ENCODE assay signal across 14 cellular contexts in the genomic region with DNA sequence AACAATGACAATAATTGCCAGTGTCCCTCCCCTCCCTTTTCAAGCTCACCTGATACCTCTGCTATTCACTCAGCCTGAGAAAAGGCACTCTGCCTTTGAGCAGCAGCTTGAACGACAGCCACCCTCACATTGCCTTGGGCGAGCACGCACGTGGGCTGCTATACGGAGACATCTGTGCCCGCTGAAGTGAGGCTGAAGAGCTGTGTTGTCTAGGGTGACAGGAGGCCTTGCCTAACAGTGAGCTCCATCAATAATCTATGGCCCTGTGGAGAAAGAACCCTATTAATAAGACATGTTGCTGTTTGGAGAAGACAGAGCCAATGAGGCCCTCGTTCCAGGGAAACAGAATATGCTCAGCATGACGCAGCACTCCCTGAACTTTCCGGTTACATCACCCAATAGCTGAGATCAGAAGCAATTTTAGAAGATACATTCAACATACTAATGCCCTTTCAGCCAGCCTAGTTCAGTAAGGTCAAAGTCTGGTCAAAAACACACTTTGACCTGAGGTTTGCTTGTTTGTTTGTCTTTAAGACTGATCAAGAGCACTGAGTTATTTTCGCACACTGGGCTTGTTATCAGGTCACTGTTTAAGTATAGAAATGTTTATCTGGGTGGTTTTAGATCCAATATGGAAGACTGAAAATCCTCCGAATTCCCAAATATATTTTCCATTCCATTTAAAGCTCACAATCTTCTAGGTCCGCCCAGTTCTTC. TPM values are rescaled to one million over a fixed set of nuclear protein-coding genes. Genes with fewer than 3 reads are reported as not detected.
DNase-seq lines count a peak whose midpoint lies in the region; ATAC-seq and TF ChIP-seq lines count a peak whose summit lies in the region.
"Had no signal": no experiment of that assay in that cellular context is flagged by ENCODE, and none has a peak within 500 bp of the region (broad histone marks: within the 10 kb centered on the region; RNA-seq: fewer than 3 reads in every experiment).

No MANE protein-coding gene starts in this region.

- no peaks in the 10 kb centered on the region for H3K4me1 Mint-ChIP-seq in stimulated activated memory B cell treated with anti-CD40 and anti-IgM and Interleukin-4, amounts not matched to agents 10 μg/mL and 1 μg/mL and 100 μg/mL, for 72 hours
- H3K4me1 Mint-ChIP-seq: activated naive CD4-positive, alpha-beta T cell treated with anti-CD3 and anti-CD28 coated beads, Interleukin-2, amount 10 ng/mL, durations not matched to agents 7 days and 5 days had no signal

- no peak overlapping the region for H3K18ac ChIP-seq in IMR-90 (ENCODE audit: low read depth, low read length)

- H3K27me3 ChIP-seq in IMR-90 (ENCODE audit: control insufficient read depth, insufficient read depth, low read length): no peaks in the 10 kb centered on the region
- no peaks in the 10 kb centered on the region for H3K27me3 ChIP-seq in heart right ventricle
- no peaks in the 10 kb centered on the region for H3K27me3 ChIP-seq in HAP-1 (ENCODE audit: low read depth)

- H3K27ac ChIP-seq in IMR-90 (ENCODE audit: insufficient read depth, low read length): peak overlapping the region; percentile 21; the same call in 1 of the 2 replicates
- H3K27ac ChIP-seq in heart right ventricle: peak overlapping the region in 9 of 10 donors; percentile 24 to 82 (median 58)

- H4K5ac ChIP-seq in IMR-90 (ENCODE audit: low read depth, low read length): 0 out of 2 replicates have a peak overlapping the region, but pooled peaks have one; percentile 24

- peak overlapping the region; percentile 17 for H2BK5ac ChIP-seq in IMR-90 (ENCODE audit: low read depth, low read length, poor library complexity, severe bottlenecking)

- H3K4me2 ChIP-seq in IMR-90 (ENCODE audit: low read depth, low read length): no peak overlapping the region

- H2AK5ac ChIP-seq in IMR-90 (ENCODE audit: low read depth, low read length): peak overlapping the region; percentile 77; the same call in 1 of the 2 replicates

- H3K4ac ChIP-seq in IMR-90 (ENCODE audit: low read depth, low read length): peak overlapping the region; percentile 41; the same call in 1 of the 2 replicates

- H3K9ac ChIP-seq in IMR-90 (ENCODE audit: low read depth, low read length): no peak overlapping the region

- peak overlapping the region; percentile 3 for H2AK9ac ChIP-seq in IMR-90 (replicated peaks; ENCODE audit: low read depth, low read length, poor library complexity)

- TF ChIP-seq POLR2A in IMR-90 (IDR thresholded peaks at IDR 0.05; ENCODE audit: low read depth, low read length): no peak

- H3K36me3 ChIP-seq in IMR-90 (ENCODE audit: control insufficient read depth, insufficient read depth, low read length): no peaks in the 10 kb centered on the region
- no peaks in the 10 kb centered on the region for H3K36me3 ChIP-seq in heart right ventricle
- H3K36me3 ChIP-seq in HAP-1 (replicated peaks): no peaks in the 10 kb centered on the region

- peak overlapping the region; percentile 27; the same call in 1 of the 2 replicates for H4K91ac ChIP-seq in IMR-90 (ENCODE audit: insufficient read depth, low read depth, low read length)

- no peak overlapping the region for H3K4me3 ChIP-seq in IMR-90 (ENCODE audit: insufficient read depth, low read depth, low read length)
- H3K4me3 ChIP-seq in heart right ventricle: peak overlapping the region in 3 of 10 donors; percentile 10 to 22 (median 12)
- no peak overlapping the region for H3K4me3 ChIP-seq in HAP-1

- H3K79me1 ChIP-seq in IMR-90 (ENCODE audit: low read depth in 1 of 2, low read length in 2 of 2): no peaks in the 10 kb centered on the region

- H2AFZ ChIP-seq in IMR-90 (replicated peaks; ENCODE audit: low read length, poor library complexity): peak overlapping the region; percentile 79

- peaks cover 10% of the 10 kb centered on the region for H3K9me3 Mint-ChIP-seq in stimulated activated memory B cell treated with anti-CD40 and anti-IgM and Interleukin-4, amounts not matched to agents 10 μg/mL and 1 μg/mL and 100 μg/mL, for 72 hours
- H3K9me3 Mint-ChIP-seq: H9 had no signal

- peak; percentile 86 for ATAC-seq in IMR-90 (ENCODE audit: low read depth)
- ATAC-seq in heart right ventricle: peak; percentile 46 to 93 (median 86)
- ATAC-seq in stimulated activated memory B cell treated with anti-CD40 and anti-IgM and Interleukin-4, amounts not matched to agents 10 μg/mL and 1 μg/mL and 100 μg/mL, for 72 hours: no peak

- DNase-seq in IMR-90 (peak; percentile 71), amniotic epithelial cell (ENCODE audit: low read depth) (peak; percentile 21), heart right ventricle (peak in 1 of 2 donors; percentile 34), retina (peak; percentile 54), HAP-1 (ENCODE audit: low spot score in 2 of 2) (no peak), NCI-H748 (lab: John Stamatoyannopoulos, UW; ENCODE audit: unreplicated experiment) (no peak), ureter (ENCODE audit: low spot score) (no peak)
- DNase-seq: activated CD4-positive, alpha-beta T cell treated with anti-CD3 and anti-CD28 coated beads for 4 hours; activated naive CD4-positive, alpha-beta T cell treated with anti-CD3 and anti-CD28 coated beads, Interleukin-2, amount 10 ng/mL, durations not matched to agents 7 days and 5 days; effector memory CD4-positive, alpha-beta T cell; H9; kidney glomerular epithelial cell; NCI-H1092 treated with DMSO at 0.1 percent for 48 hours had no signal

- no peak for TF ChIP-seq RAD21 in IMR-90 (IDR thresholded peaks at IDR 0.05; ENCODE audit: low read length)

- CTCF ChIA-PET in IMR-90 (lab: Yijun Ruan, JAX): no interaction called here

- no peak overlapping the region for H3K56ac ChIP-seq in IMR-90 (ENCODE audit: extremely low read depth, insufficient read depth, low read length)

- intact Hi-C loops in IMR-90 (cut with micrococcal nuclease) (no loop called here), heart right ventricle (cut with DNase I) (no loop called here)

- peak overlapping the region; percentile 34; the same call in 1 of the 2 replicates for H3K14ac ChIP-seq in IMR-90 (replicated peaks; ENCODE audit: low read depth, low read length)

- no peak overlapping the region for H3K27ac Mint-ChIP-seq in stimulated activated memory B cell treated with anti-CD40 and anti-IgM and Interleukin-4, amounts not matched to agents 10 μg/mL and 1 μg/mL and 100 μg/mL, for 72 hours
- H3K27ac Mint-ChIP-seq: activated naive CD4-positive, alpha-beta T cell treated with anti-CD3 and anti-CD28 coated beads, Interleukin-2, amount 10 ng/mL, durations not matched to agents 7 days and 5 days had no signal

- POLR2A ChIA-PET in IMR-90 (lab: Charles Lee; ENCODE audit: unreplicated experiment): no interaction called here

- dilution Hi-C loops in IMR-90 (cut with HindIII; ENCODE audit: low sequenced_read_pairs, unreplicated experiment): no loop called here

- H3K4me1 ChIP-seq in IMR-90 (ENCODE audit: control insufficient read depth, insufficient read depth, low read length) (peaks cover 4% of the 10 kb centered on the region), heart right ventricle (peaks cover 0 to 11% (median 0%) of the 10 kb centered on the region in 9 donors), HAP-1 (no peaks in the 10 kb centered on the region)

- TF ChIP-seq CTCF in IMR-90 (conservative IDR thresholded peaks at IDR 0.05; ENCODE audit: low read depth, low read length): no peak
- no peak for TF ChIP-seq CTCF in heart right ventricle (IDR thresholded peaks at IDR 0.05)

- H2BK20ac ChIP-seq in IMR-90 (ENCODE audit: low read depth, low read length): peak overlapping the region; percentile 14; the same call in 1 of the 2 replicates

- H3K4me3 Mint-ChIP-seq in stimulated activated memory B cell treated with anti-CD40 and anti-IgM and Interleukin-4, amounts not matched to agents 10 μg/mL and 1 μg/mL and 100 μg/mL, for 72 hours: no peak overlapping the region
- H3K4me3 Mint-ChIP-seq: activated naive CD4-positive, alpha-beta T cell treated with anti-CD3 and anti-CD28 coated beads, Interleukin-2, amount 10 ng/mL, durations not matched to agents 7 days and 5 days; H9 had no signal

- no peaks in the 10 kb centered on the region for H3K27me3 Mint-ChIP-seq in stimulated activated memory B cell treated with anti-CD40 and anti-IgM and Interleukin-4, amounts not matched to agents 10 μg/mL and 1 μg/mL and 100 μg/mL, for 72 hours
- H3K27me3 Mint-ChIP-seq: activated naive CD4-positive, alpha-beta T cell treated with anti-CD3 and anti-CD28 coated beads, Interleukin-2, amount 10 ng/mL, durations not matched to agents 7 days and 5 days had no signal

- H2BK15ac ChIP-seq in IMR-90 (ENCODE audit: low read depth, low read length): peak overlapping the region; percentile 43; the same call in 1 of the 3 replicates

- H3K9me3 ChIP-seq in IMR-90 (ENCODE audit: control insufficient read depth, insufficient read depth, low read length): no peaks in the 10 kb centered on the region
- H3K9me3 ChIP-seq in heart right ventricle: no peaks in the 10 kb centered on the region
- H3K9me3 ChIP-seq in HAP-1: no peaks in the 10 kb centered on the region

- in situ Hi-C loops in IMR-90 (cut with MboI; ENCODE audit: low sequenced_read_pairs) (no loop called here), HAP-1 (cut with MboI; ENCODE audit: low sequenced_read_pairs) (no loop called here)

- H3K9me1 ChIP-seq in IMR-90 (ENCODE audit: insufficient read depth, low read length): peaks cover 4% of the 10 kb centered on the region; the same call in 1 of the 2 replicates

- peak overlapping the region; percentile 30; the same call in 1 of the 2 replicates for H2BK120ac ChIP-seq in IMR-90 (ENCODE audit: low read depth, low read length)

- no peak overlapping the region for H3K23ac ChIP-seq in IMR-90 (ENCODE audit: low read depth, low read length)

- WGBS in IMR-90 (ENCODE audit: extremely low coverage in 2 of 2, insufficient read length in 1 of 2), 2 experiments: no CpG with 5 or more reads among the region's 12 CpGs
- 44 to 51% methylated on average over 12 of the region's 12 CpGs for WGBS in heart right ventricle, 2 donors

- no peaks in the 10 kb centered on the region for H4K20me1 ChIP-seq in IMR-90 (ENCODE audit: insufficient read depth, low read length)

- H4K8ac ChIP-seq in IMR-90 (ENCODE audit: low read depth in 2 of 2, low read length in 2 of 2): peak overlapping the region in 1 of 2 experiments; percentile 56; a peak in 1 of 4 replicates

- BruUV-seq in IMR-90 (replicated peaks; lab: Mats Ljungman, UMichigan): no TSS peak

- H3K36me3 Mint-ChIP-seq in stimulated activated memory B cell treated with anti-CD40 and anti-IgM and Interleukin-4, amounts not matched to agents 10 μg/mL and 1 μg/mL and 100 μg/mL, for 72 hours: no peaks in the 10 kb centered on the region
- H3K36me3 Mint-ChIP-seq: activated naive CD4-positive, alpha-beta T cell treated with anti-CD3 and anti-CD28 coated beads, Interleukin-2, amount 10 ng/mL, durations not matched to agents 7 days and 5 days had no signal

TF ChIP-seq in IMR-90, 13 proteins besides CTCF, POLR2A, EP300 and RAD21 (continues in another document):
- no peak; the same call in 1 of the 2 replicates for TF ChIP-seq CEBPB (IDR thresholded peaks at IDR 0.05; ENCODE audit: low read depth, low read length)

RNA-seq across cellular contexts. Expression of a gene that starts 30.6 kb away (rescaled TPM):
- total RNA-seq in IMR-90 (2012; rRNA removed) (4.1 and 6.7 TPM in 2 replicates), heart right ventricle (100 to 1,000 TPM; 149 to 317 (median 194) TPM), ureter (8.9 TPM)
- polyA plus RNA-seq in IMR-90 (2012; rRNA removed) (6.6 and 8.1 TPM in 2 replicates), heart right ventricle (100 to 1,000 TPM in 1 of 2 donors, 10 to 100 TPM in 1; 62.4 to 207 TPM)
- 3.4 and 9.8 TPM in 2 replicates for polyA plus RNA-seq in IMR-90 (2012; cell fraction: cytosol; rRNA removed)
- polyA plus RNA-seq in IMR-90 (2012; cell fraction: nucleus; rRNA removed; ENCODE audit: low replicate concordance): 10.1 and 17.8 TPM in 2 replicates

Comparison
In these comparisons a context has a peak if more than half of its experiments do, and no peak if none do; other contexts are left out.
1. DNase-seq: peak in IMR-90 (single experiment), amniotic epithelial cell (single experiment) and retina (single experiment); none in HAP-1 (0 of 2), NCI-H748 (single experiment) and ureter (single experiment).
2. RNA of a gene that starts 30.6 kb away (total RNA-seq): 149 to 317 TPM in heart right ventricle; 8.9 TPM in ureter (single experiment) and 4.1 to 6.7 TPM in IMR-90; every median in the first group is over 10 times any median in the second.